ENCODE assay signal across 1 cellular context in genomic region chr10:25174461-25175230, GRCh38.
TF ChIP-seq lines count a peak whose summit lies in the region.

GPR158 (plus strand) TSS chr10:25175001; CDS start chr10:25175421, 420 bp downstream.

TF ChIP-seq in A549, 52 proteins besides CTCF, POLR2A, EP300 and RAD21 (continued from another document):
- no peak for TF ChIP-seq MAZ (IDR thresholded peaks at IDR 0.05; ENCODE audit: borderline replicate concordance, low read depth, low read length)
- TF ChIP-seq BHLHE40 (IDR thresholded peaks at IDR 0.05; ENCODE audit: low read depth, low read length) = no peak
- no peak for TF ChIP-seq TFCP2L1 (CRISPR knock-in tag; IDR thresholded peaks at IDR 0.05)
- TF ChIP-seq HDAC2 (IDR thresholded peaks at IDR 0.05) = no peak
- peak; percentile 52; the same call in 1 of the 2 replicates for TF ChIP-seq E2F6 (IDR thresholded peaks at IDR 0.05; ENCODE audit: borderline replicate concordance, low read depth)
- TF ChIP-seq FOXS1 (CRISPR knock-in tag; IDR thresholded peaks at IDR 0.05) = 0 out of 2 replicates have a peak, but pooled peaks have one; percentile 45
- TF ChIP-seq ZC3H11A (IDR thresholded peaks at IDR 0.05) = no peak
- no peak for TF ChIP-seq SREBF2 (IDR thresholded peaks at IDR 0.05)
- no peak for TF ChIP-seq CBX2 (IDR thresholded peaks at IDR 0.05; ENCODE audit: borderline replicate concordance, low read depth)
TF ChIP-seq in A549: peak in this region for 9.
